8 cellular contexts compared by ENCODE assay signal in the genomic region with DNA sequence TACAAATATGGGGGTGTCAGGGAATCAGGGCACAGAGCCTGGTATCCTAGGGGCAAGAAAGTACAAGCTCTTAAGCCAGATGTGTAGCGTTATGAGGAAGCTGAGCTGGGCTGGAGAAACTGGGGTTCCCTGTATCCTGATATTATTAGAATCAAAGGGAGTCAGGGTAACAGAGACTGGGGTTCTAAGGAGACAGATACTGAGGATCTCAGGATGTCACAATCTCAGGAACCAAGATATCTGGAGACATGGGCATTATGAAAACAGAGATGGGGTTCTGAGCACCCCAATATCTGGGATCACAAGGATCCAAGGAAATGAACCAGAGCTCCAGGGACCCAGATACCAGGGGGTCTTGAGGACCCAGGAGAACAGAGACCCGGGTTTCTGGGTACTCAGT. TPM values are rescaled to one million over a fixed set of nuclear protein-coding genes. Genes with fewer than 3 reads are reported as not detected.
DNase-seq lines count a peak whose midpoint lies in the region; TF ChIP-seq lines count a peak whose summit lies in the region.
"Had no signal": no experiment of that assay in that cellular context is flagged by ENCODE, and none has a peak within 500 bp of the region (broad histone marks: within the 10 kb centered on the region; RNA-seq: fewer than 3 reads in every experiment).

No MANE protein-coding gene starts in this region.

- TF ChIP-seq EP300 in stomach (IDR thresholded peaks at IDR 0.05), result no peak

- peak overlapping the region; percentile 61 for H3K27ac Mint-ChIP-seq in activated naive CD8-positive, alpha-beta T cell
- peak overlapping the region; percentile 78 to 97 (median 94) for H3K27ac Mint-ChIP-seq in immature natural killer cell

- TF ChIP-seq POLR2A in stomach (IDR thresholded peaks at IDR 0.05), result no peak

- H3K9ac ChIP-seq in HUES6 (ENCODE audit: low read length), result no peak overlapping the region

- peak overlapping the region; percentile 75; the same call in 1 of the 2 replicates for H3K4me3 ChIP-seq in HUES6 (ENCODE audit: low read depth, low read length)
- H3K4me3 ChIP-seq in stomach, result peak overlapping the region; percentile 56 to 78 (median 67)

- no peak for TF ChIP-seq CTCF in stomach (IDR thresholded peaks at IDR 0.05)

- H3K27me3 Mint-ChIP-seq in activated naive CD8-positive, alpha-beta T cell, result no peaks in the 10 kb centered on the region
- H3K27me3 Mint-ChIP-seq in immature natural killer cell (ENCODE audit: low read depth in 3 of 3), result peaks cover 19 to 41% (median 20%) of the 10 kb centered on the region in 3 donors

- H3K4me3 Mint-ChIP-seq in activated naive CD8-positive, alpha-beta T cell, result peak overlapping the region; percentile 83
- peak overlapping the region; percentile 84 to 89 (median 85) for H3K4me3 Mint-ChIP-seq in immature natural killer cell

- 10 to 37% (median 29%) methylated on average over 2 of the region's 2 CpGs for WGBS in stomach, 5 donors

- intact Hi-C loops in stomach (cut with DNase I; ENCODE audit: low total_unique reads), result no loop called here

- DNase-seq in immature natural killer cell, result no peak
- no peak for DNase-seq in stomach
- no peak for DNase-seq in DMS79 (lab: John Stamatoyannopoulos, UW)
- DNase-seq in NCI-H1436 treated with DMSO at 0.1 percent for 48 hours (lab: John Stamatoyannopoulos, UW), result no peak
- no peak for DNase-seq in activated CD8-positive, alpha-beta memory T cell treated with anti-CD3 and anti-CD28 coated beads for 24 hours

- H3K36me3 ChIP-seq in HUES6 (ENCODE audit: control insufficient read depth, insufficient read depth, low read length), result no peaks in the 10 kb centered on the region; the same call in 1 of the 2 replicates
- H3K36me3 ChIP-seq in stomach, result peaks cover 5 to 31% (median 23%) of the 10 kb centered on the region in 4 donors

- no peaks in the 10 kb centered on the region for H3K9me3 Mint-ChIP-seq in activated naive CD8-positive, alpha-beta T cell (ENCODE audit: low read depth)
- H3K9me3 Mint-ChIP-seq in immature natural killer cell, result no peaks in the 10 kb centered on the region

- H3K27me3 ChIP-seq in HUES6 (ENCODE audit: control insufficient read depth, insufficient read depth, low read length) (peaks cover 70% of the 10 kb centered on the region), stomach (no peaks in the 10 kb centered on the region)

- H3K27ac ChIP-seq in HUES6 (ENCODE audit: low read depth, low read length) (no peak overlapping the region), stomach (peak overlapping the region; percentile 94 to 99 (median 98))

- no peaks in the 10 kb centered on the region for H3K9me3 ChIP-seq in HUES6 (ENCODE audit: control insufficient read depth, insufficient read depth, low read depth, low read length)
- no peaks in the 10 kb centered on the region for H3K9me3 ChIP-seq in stomach

- peaks cover 2% of the 10 kb centered on the region for H3K36me3 Mint-ChIP-seq in activated naive CD8-positive, alpha-beta T cell
- peaks cover 4 to 17% (median 12%) of the 10 kb centered on the region in 3 donors for H3K36me3 Mint-ChIP-seq in immature natural killer cell

- H3K4me1 Mint-ChIP-seq in activated naive CD8-positive, alpha-beta T cell (ENCODE audit: low read depth), result peaks cover 61% of the 10 kb centered on the region
- peaks cover 63 to 71% of the 10 kb centered on the region in 2 donors for H3K4me1 Mint-ChIP-seq in immature natural killer cell

- H3K4me1 ChIP-seq in HUES6 (ENCODE audit: control insufficient read depth, insufficient read depth, low read length) (peaks cover 16% of the 10 kb centered on the region), stomach (peaks cover 73 to 85% (median 77%) of the 10 kb centered on the region in 4 donors)

RNA-seq across cellular contexts. Expression of gene BCL3, which starts 0.8 kb away (rescaled TPM):
- polyA plus RNA-seq in immature natural killer cell (10 to 100 TPM in 2 of 3 donors, 1 to 10 TPM in 1; 5.6 to 10.2 (median 10.2) TPM), stomach (10 to 100 TPM; 53.5 to 94.1 (median 65.5) TPM)
- 100 to 1,000 TPM in 3 of 5 donors, 10 to 100 TPM in 1, 1 to 10 TPM in 1; 4.4 to 322 (median 139) TPM for total RNA-seq in stomach

RNA-seq across cellular contexts. Expression of gene CBLC, which starts 28.4 kb away (rescaled TPM):
- polyA plus RNA-seq in immature natural killer cell (not detected), stomach (10 to 100 TPM; 23.3 to 50.9 (median 27.4) TPM)
- total RNA-seq in stomach, result 100 to 1,000 TPM in 1 of 5 donors, 10 to 100 TPM in 4; 13.2 to 178 (median 57.2) TPM
- total RNA-seq: activated CD8-positive, alpha-beta memory T cell treated with anti-CD3 and anti-CD28 coated beads for 36 hours had no signal

RNA-seq across cellular contexts. Expression of gene CEACAM16, which starts 50.4 kb away (rescaled TPM):
- polyA plus RNA-seq in immature natural killer cell (not detected), stomach (not detected)
- total RNA-seq in stomach, result not detected
- total RNA-seq: activated CD8-positive, alpha-beta memory T cell treated with anti-CD3 and anti-CD28 coated beads for 36 hours had no signal

RNA-seq across cellular contexts. Expression of gene BCAM, which starts 59.6 kb away (rescaled TPM):
- polyA plus RNA-seq in immature natural killer cell, result not detected
- total RNA-seq in stomach, result 100 to 1,000 TPM in 2 of 5 donors, 10 to 100 TPM in 3; 31.9 to 265 (median 76.8) TPM
- polyA plus RNA-seq in stomach, result 10 to 100 TPM in 2 of 3 donors, 1 to 10 TPM in 1; 7.3 to 38.7 (median 20.5) TPM
- total RNA-seq: activated CD8-positive, alpha-beta memory T cell treated with anti-CD3 and anti-CD28 coated beads for 36 hours had no signal

Comparison
In these comparisons a context has a peak if more than half of its experiments do, and no peak if none do; other contexts are left out.
1. RNA of gene BCL3, which starts 0.8 kb away (polyA plus RNA-seq): 53.5 to 94.1 TPM in stomach; 5.6 to 10.2 TPM in immature natural killer cell; every median in the first group is over 4 times any median in the second.
2. RNA of gene CBLC, which starts 28.4 kb away (polyA plus RNA-seq): 23.3 to 50.9 TPM in stomach; not detected in immature natural killer cell; every median in the first group is over 10 times any median in the second.